ENCODE assay signal across 8 cellular contexts in the genomic region with DNA sequence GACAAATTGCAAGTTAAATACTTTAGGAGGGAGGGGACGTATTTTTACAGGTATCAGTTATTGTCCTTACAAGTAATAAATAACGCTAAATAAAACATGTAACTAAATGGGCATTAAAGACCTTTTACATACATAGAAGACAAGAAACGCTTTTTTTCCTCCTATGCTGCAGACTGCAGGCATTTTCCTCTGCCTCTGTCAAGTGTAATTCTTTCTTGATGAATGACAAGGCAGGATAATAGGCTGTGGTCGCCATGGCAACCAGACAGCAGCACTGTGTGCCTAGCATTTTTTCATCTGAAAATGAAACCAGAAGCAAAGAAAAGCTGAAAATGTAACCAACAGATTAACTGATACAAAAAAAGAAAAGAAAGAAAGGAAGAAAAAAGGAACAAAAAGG. TPM values are rescaled to one million over a fixed set of nuclear protein-coding genes. Genes with fewer than 3 reads are reported as not detected.
A peak's percentile ranks its signal among the peaks of the same experiment; 100 is the strongest.
DNase-seq lines count a peak whose midpoint lies in the region; ATAC-seq, FAIRE-seq and TF ChIP-seq lines count a peak whose summit lies in the region.

No MANE protein-coding gene starts in this region.

- WGBS in adrenal gland, 4 donors: 21 to 34% (median 33%) methylated on average over 4 of the region's 4 CpGs
- WGBS in right cardiac atrium: 43% methylated on average over 4 of the region's 4 CpGs
- WGBS in stomach, 5 donors: 14 to 21% (median 17%) methylated on average over 4 of the region's 4 CpGs

- H3K27me3 ChIP-seq in adrenal gland (no peaks in the 10 kb centered on the region), right cardiac atrium (ENCODE audit: control insufficient read depth, insufficient read depth) (no peaks in the 10 kb centered on the region), stomach (no peaks in the 10 kb centered on the region)
- no peaks in the 10 kb centered on the region for H3K27me3 ChIP-seq in effector memory CD4-positive, alpha-beta T cell (replicated peaks; ENCODE audit: control insufficient read depth, insufficient read depth, low read length, poor library complexity, severe bottlenecking)

- no peak overlapping the region for H3K27ac ChIP-seq in adrenal gland
- no peak overlapping the region for H3K27ac ChIP-seq in right cardiac atrium (ENCODE audit: low read length)
- H3K27ac ChIP-seq in stomach: no peak overlapping the region
- H3K27ac ChIP-seq in effector memory CD4-positive, alpha-beta T cell (ENCODE audit: insufficient read depth, low read length, poor library complexity, severe bottlenecking): no peak overlapping the region

- TF ChIP-seq CTCF in adrenal gland (IDR thresholded peaks at IDR 0.05): no peak
- no peak for TF ChIP-seq CTCF in stomach (IDR thresholded peaks at IDR 0.05)

- intact Hi-C loops in adrenal gland (cut with DNase I): no loop called here
- intact Hi-C loops in right cardiac atrium (cut with DNase I): no loop called here
- intact Hi-C loops in stomach (cut with DNase I; ENCODE audit: low total_unique reads): no loop called here

- no peak for TF ChIP-seq EP300 in stomach (IDR thresholded peaks at IDR 0.05)

- FAIRE-seq in GM12892 (lab: Jason Lieb, UNC): no peak

- peaks cover 0 to 16% of the 10 kb centered on the region in 2 donors for H3K4me1 ChIP-seq in adrenal gland (replicated peaks in 1 of 2)
- H3K4me1 ChIP-seq in right cardiac atrium (ENCODE audit: control insufficient read depth, insufficient read depth, low read length): peaks cover 2% of the 10 kb centered on the region
- peaks cover 0 to 20% (median 3%) of the 10 kb centered on the region in 4 donors for H3K4me1 ChIP-seq in stomach
- H3K4me1 ChIP-seq in effector memory CD4-positive, alpha-beta T cell (ENCODE audit: control insufficient read depth, insufficient read depth, low read length, poor library complexity, severe bottlenecking): no peaks in the 10 kb centered on the region

- H3K9me3 ChIP-seq in adrenal gland (replicated peaks in 1 of 3) (no peaks in the 10 kb centered on the region), right cardiac atrium (ENCODE audit: control insufficient read depth, low read length) (no peaks in the 10 kb centered on the region), stomach (no peaks in the 10 kb centered on the region)
- H3K9me3 ChIP-seq in effector memory CD4-positive, alpha-beta T cell (ENCODE audit: control insufficient read depth, low read length): no peaks in the 10 kb centered on the region

- H3K36me3 ChIP-seq in adrenal gland (replicated peaks in 1 of 2): no peaks in the 10 kb centered on the region
- H3K36me3 ChIP-seq in stomach: no peaks in the 10 kb centered on the region
- no peaks in the 10 kb centered on the region for H3K36me3 ChIP-seq in effector memory CD4-positive, alpha-beta T cell (ENCODE audit: control insufficient read depth, insufficient read depth, low read length)

- H3K4me3 ChIP-seq in adrenal gland (no peak overlapping the region), right cardiac atrium (ENCODE audit: low read length) (no peak overlapping the region), stomach (no peak overlapping the region)
- no peak overlapping the region for H3K4me3 ChIP-seq in effector memory CD4-positive, alpha-beta T cell (ENCODE audit: insufficient read depth, low read depth, low read length, poor library complexity, severe bottlenecking)

- ATAC-seq in right cardiac atrium (peak in 1 of 2 donors; percentile 36), HG03571 (IDR thresholded peaks at IDR 0.05; ENCODE audit: unreplicated experiment) (no peak)

- no peak for TF ChIP-seq POLR2A in adrenal gland (IDR thresholded peaks at IDR 0.05)
- TF ChIP-seq POLR2A in stomach (IDR thresholded peaks at IDR 0.05): no peak
- TF ChIP-seq POLR2A in GM12892 (IDR thresholded peaks at IDR 0.05; ENCODE audit: low read depth, low read length): no peak

- DNase-seq in AG08396 (ENCODE audit: low spot score) (peak; percentile 68), HK-2 (ENCODE audit: unreplicated experiment) (peak; percentile 1), adrenal gland (peak; percentile 19 to 93 (median 64)), right cardiac atrium (peak; percentile 69 to 91 (median 74)), stomach (peak; percentile 28), GM12892 (ENCODE audit: insufficient read length) (no peak)
- no peak for DNase-seq in effector memory CD4-positive, alpha-beta T cell

RNA-seq across cellular contexts. Expression of gene BLID, which starts 46.1 kb away (rescaled TPM):
- total RNA-seq in adrenal gland (1 to 10 TPM in 2 of 8 donors, under 1 TPM in 2, not detected in 4; 0.27 to 5.9 (median 2.1) TPM), right cardiac atrium (1 to 10 TPM; 1.6 to 2.4 (median 1.7) TPM), stomach (1 to 10 TPM in 1 of 5 donors, not detected in 4; 3.1 TPM)
- polyA plus RNA-seq in adrenal gland (not detected), right cardiac atrium (0.57 TPM), stomach (not detected)
- polyA plus RNA-seq in GM12892 (2012; ENCODE audit: missing spikeins): not detected

Comparison
In these comparisons a context has a peak if more than half of its experiments do, and no peak if none do; other contexts are left out.
1. DNase-seq: peak in AG08396 (single experiment), HK-2 (single experiment), adrenal gland (7 of 7), right cardiac atrium (3 of 3) and stomach (single experiment); none in effector memory CD4-positive, alpha-beta T cell (0 of 3) and GM12892 (single experiment).